In genomic region chr12:109476807-109477184, GRCh38 we compare ENCODE assay signal across 8 cellular contexts. TPM values are rescaled to one million over a fixed set of nuclear protein-coding genes. Genes with fewer than 3 reads are reported as not detected.
DNase-seq lines count a peak whose midpoint lies in the region; ATAC-seq and TF ChIP-seq lines count a peak whose summit lies in the region.

No MANE protein-coding gene starts in this region.

- peak overlapping the region; percentile 100 for H2BK5ac ChIP-seq in trophoblast cell (ENCODE audit: low read depth, low read length, poor library complexity)

- peak overlapping the region; percentile 81 for H4K91ac ChIP-seq in trophoblast cell (ENCODE audit: low read depth, low read length)

- peak overlapping the region; percentile 98 for H4K8ac ChIP-seq in trophoblast cell (ENCODE audit: low read depth, low read length)

- H3K9me3 ChIP-seq in Panc1 (ENCODE audit: control insufficient read depth, insufficient read depth, low read depth, low read length) (no peaks in the 10 kb centered on the region), esophagus squamous epithelium (no peaks in the 10 kb centered on the region), trophoblast cell (ENCODE audit: insufficient read depth, low read depth, low read length) (no peaks in the 10 kb centered on the region)

- H3K4me1 ChIP-seq in Panc1 (ENCODE audit: control insufficient read depth, insufficient read depth, low read length): peaks cover 21% of the 10 kb centered on the region
- peaks cover 17 to 68% (median 43%) of the 10 kb centered on the region in 3 donors for H3K4me1 ChIP-seq in esophagus squamous epithelium
- peaks cover 14 to 15% of the 10 kb centered on the region in 2 experiments for H3K4me1 ChIP-seq in trophoblast cell (ENCODE audit: control insufficient read depth in 1 of 2, insufficient read depth in 2 of 2, low read length in 2 of 2)

- TF ChIP-seq POLR2A in esophagus squamous epithelium (IDR thresholded peaks at IDR 0.05): no peak

- H3K14ac ChIP-seq in trophoblast cell (ENCODE audit: low read length): peak overlapping the region; percentile 84

- peak overlapping the region; percentile 78 for H3K4me2 ChIP-seq in trophoblast cell (ENCODE audit: low read length)

- intact Hi-C loops in Panc1 (cut with micrococcal nuclease; ENCODE audit: unreplicated experiment): no loop called here
- intact Hi-C loops in esophagus squamous epithelium (cut with DNase I): no loop called here

- H3K27ac ChIP-seq in Panc1 (ENCODE audit: low read length) (peak overlapping the region; percentile 95), esophagus squamous epithelium (peak overlapping the region; percentile 96 to 98 (median 98)), trophoblast cell (ENCODE audit: low read depth, low read length) (peak overlapping the region; percentile 90)

- H3K18ac ChIP-seq in trophoblast cell (ENCODE audit: low read length): peak overlapping the region; percentile 79

- peak; percentile 6 for ATAC-seq in GM21360 (IDR thresholded peaks at IDR 0.05; ENCODE audit: unreplicated experiment)
- ATAC-seq in Panc1: peak; percentile 22; the same call in 1 of the 2 replicates
- no peak for ATAC-seq in GM19397 (IDR thresholded peaks at IDR 0.05; ENCODE audit: unreplicated experiment)
- no peak for ATAC-seq in GM21576 (IDR thresholded peaks at IDR 0.05; ENCODE audit: unreplicated experiment)

- peak overlapping the region; percentile 77 for H2AK5ac ChIP-seq in trophoblast cell (ENCODE audit: low read length)

- H2BK120ac ChIP-seq in trophoblast cell (ENCODE audit: insufficient read depth, low read length, poor library complexity): peak overlapping the region; percentile 29

- H4K12ac ChIP-seq in trophoblast cell (ENCODE audit: low read depth, low read length): peak overlapping the region; percentile 76

- H3K4me3 ChIP-seq in Panc1 (ENCODE audit: low read depth in 2 of 2, low read length in 2 of 2) (peak overlapping the region; percentile 85 to 93), esophagus squamous epithelium (peak overlapping the region; percentile 87 to 100 (median 92)), trophoblast cell (ENCODE audit: low read depth, low read length) (peak overlapping the region; percentile 90)

- H2BK12ac ChIP-seq in trophoblast cell (ENCODE audit: low read length): no peak overlapping the region

- DNase-seq in Panc1 (ENCODE audit: low read depth, low spot score) (no peak), esophagus squamous epithelium (lab: John Stamatoyannopoulos, UW) (no peak), trophoblast cell (no peak), ecto neural progenitor cell (ENCODE audit: low spot score) (no peak), cerebellar cortex (ENCODE audit: low spot score) (no peak)

- no TSS peak for BruUV-seq in Panc1 (replicated peaks; lab: Mats Ljungman, UMichigan)

- POLR2A ChIA-PET in Panc1 (lab: Charles Lee): no interaction called here

- peaks cover 34% of the 10 kb centered on the region for H3K79me2 ChIP-seq in trophoblast cell (ENCODE audit: control insufficient read depth, insufficient read depth, low read length, poor library complexity)

- no peaks in the 10 kb centered on the region for H3K27me3 ChIP-seq in Panc1 (ENCODE audit: control insufficient read depth, insufficient read depth, low read length)
- H3K27me3 ChIP-seq in esophagus squamous epithelium: no peaks in the 10 kb centered on the region
- no peaks in the 10 kb centered on the region for H3K27me3 ChIP-seq in trophoblast cell (ENCODE audit: insufficient read depth, low read length)

- in situ Hi-C loops in Panc1 (cut with HindIII; ENCODE audit: low pct_unique_long_range_greater_than_20kb, low sequenced_read_pairs): no loop called here

- peak overlapping the region; percentile 94 for H3K4ac ChIP-seq in trophoblast cell (ENCODE audit: low read depth, low read length)

- H3K9ac ChIP-seq in trophoblast cell (ENCODE audit: low read length): peak overlapping the region; percentile 92

- TF ChIP-seq CTCF in Panc1 (IDR thresholded peaks at IDR 0.05) (no peak), esophagus squamous epithelium (IDR thresholded peaks at IDR 0.05) (no peak)

- CTCF ChIA-PET in Panc1 (lab: Charles Lee): interaction anchor here (1.3 kb wide), 1 partner anchor 49 kb away, joined by 4 read pairs; no protein-coding TSS in a partner anchor

- 0% methylated on average over 10 to 11 of the region's 11 CpGs for WGBS in esophagus squamous epithelium, 2 donors
- 100% methylated on average over 2 of the region's 11 CpGs for WGBS in trophoblast cell (ENCODE audit: extremely low coverage, insufficient coverage, insufficient read length)

- peaks cover 17% of the 10 kb centered on the region for H3K79me1 ChIP-seq in trophoblast cell (ENCODE audit: low read length)

- no peaks in the 10 kb centered on the region; the same call in 1 of the 2 replicates for H3K36me3 ChIP-seq in Panc1 (ENCODE audit: control insufficient read depth, insufficient read depth, low read length)
- H3K36me3 ChIP-seq in esophagus squamous epithelium: peaks cover 0 to 19% (median 0%) of the 10 kb centered on the region in 3 donors
- peaks cover 5% of the 10 kb centered on the region in 2 experiments for H3K36me3 ChIP-seq in trophoblast cell (ENCODE audit: control insufficient read depth in 1 of 2, insufficient read depth in 2 of 2, low read length in 2 of 2)

- no peak overlapping the region for H3K23ac ChIP-seq in trophoblast cell (ENCODE audit: low read length)

- peak overlapping the region; percentile 68 for H2AFZ ChIP-seq in trophoblast cell (ENCODE audit: insufficient read depth, low read length, poor library complexity)

RNA-seq across cellular contexts. Expression of gene KCTD10, which starts 0.3 kb away (rescaled TPM):
- 55.2 TPM for total RNA-seq in Panc1 (2021; ENCODE audit: unreplicated experiment)
- 44.6 TPM for polyA plus RNA-seq in Panc1 (2012; ENCODE audit: insufficient read length)
- 10 to 100 TPM; 31.5 to 62.8 (median 46.5) TPM for total RNA-seq in esophagus squamous epithelium
- polyA plus RNA-seq in trophoblast cell (2013): 105 and 107 TPM in 2 replicates

RNA-seq across cellular contexts. Expression of gene UBE3B, which starts 0.6 kb away (rescaled TPM):
- 38.9 TPM for total RNA-seq in Panc1 (2021; ENCODE audit: unreplicated experiment)
- polyA plus RNA-seq in Panc1 (2012; ENCODE audit: insufficient read length): 29.0 TPM
- total RNA-seq in esophagus squamous epithelium: 10 to 100 TPM; 31.7 to 48.7 (median 37.6) TPM
- 21.3 and 22.4 TPM in 2 replicates for polyA plus RNA-seq in trophoblast cell (2013)

Comparison
In these comparisons a context has a peak if more than half of its experiments do, and no peak if none do; other contexts are left out.
1. ATAC-seq: peak in GM21360 (single experiment) and Panc1 (single experiment); none in GM19397 (single experiment) and GM21576 (single experiment).
2. Peak in every context shown above with its lines, with median percentiles within 50 percentile points of each other: H3K27ac ChIP-seq and H3K4me3 ChIP-seq.